In genomic region chr7:100942038-100942774, GRCh38 we compare ENCODE assay signal across 16 cellular contexts. TPM values are rescaled to one million over a fixed set of nuclear protein-coding genes. Genes with fewer than 3 reads are reported as not detected.
DNase-seq lines count a peak whose midpoint lies in the region; ATAC-seq and TF ChIP-seq lines count a peak whose summit lies in the region.
"Had no signal": no experiment of that assay in that cellular context is flagged by ENCODE, and none has a peak within 500 bp of the region (broad histone marks: within the 10 kb centered on the region; RNA-seq: fewer than 3 reads in every experiment).

No MANE protein-coding gene starts in this region.

- H3K9me3 ChIP-seq in A673 (ENCODE audit: low read depth, low read length, poor library complexity, severe bottlenecking) = no peaks in the 10 kb centered on the region
- no peaks in the 10 kb centered on the region for H3K9me3 ChIP-seq in RWPE2 (ENCODE audit: severe bottlenecking)
- H3K9me3 ChIP-seq: SJCRH30 had no signal

- CTCF ChIA-PET in A673 (lab: Charles Lee) (no interaction called here), HEK293T (lab: Yijun Ruan, JAX) (interaction anchor here (0.6 kb wide), 1 partner anchor 328 kb away, joined by 3 read pairs; no protein-coding TSS in a partner anchor)

- H3K4me1 ChIP-seq in A673 (ENCODE audit: insufficient read depth, low read length, poor library complexity, severe bottlenecking) (peaks cover 4% of the 10 kb centered on the region), RWPE2 (ENCODE audit: insufficient read depth, poor library complexity, severe bottlenecking) (peaks cover 7% of the 10 kb centered on the region)
- H3K4me1 ChIP-seq: SJCRH30 had no signal

- H3K4me3 ChIP-seq in A673 (ENCODE audit: low read depth, low read length, poor library complexity, severe bottlenecking) (peak overlapping the region; percentile 6), RWPE2 (ENCODE audit: severe bottlenecking) (no peak overlapping the region)
- H3K4me3 ChIP-seq: SJCRH30 had no signal

- H3K27ac ChIP-seq in A673 (ENCODE audit: low read depth, low read length, poor library complexity, severe bottlenecking) (no peak overlapping the region), RWPE2 (ENCODE audit: poor library complexity, severe bottlenecking) (peak overlapping the region; percentile 55)
- H3K27ac ChIP-seq: SJCRH30 had no signal

- no TSS peak for BruUV-seq in A673 (replicated peaks; lab: Mats Ljungman, UMichigan)

- H3K27me3 ChIP-seq in A673 (replicated peaks; ENCODE audit: insufficient read depth, low read depth, low read length, poor library complexity) (no peaks in the 10 kb centered on the region), RWPE2 (ENCODE audit: insufficient read depth, poor library complexity, severe bottlenecking) (no peaks in the 10 kb centered on the region)

- H3K36me3 ChIP-seq in A673 (ENCODE audit: insufficient read depth, low read length, poor library complexity, severe bottlenecking) (no peaks in the 10 kb centered on the region), RWPE2 (ENCODE audit: low read depth) (no peaks in the 10 kb centered on the region)
- H3K36me3 ChIP-seq: SJCRH30 had no signal

- intact Hi-C loops in A673 (cut with micrococcal nuclease; ENCODE audit: unreplicated experiment) = no loop called here

- TF ChIP-seq CTCF in A673 (conservative IDR thresholded peaks at IDR 0.05; ENCODE audit: low read depth, low read length) (no peak), RWPE2 (IDR thresholded peaks at IDR 0.05; ENCODE audit: poor library complexity, severe bottlenecking) (no peak)

- peak; percentile 80 for ATAC-seq in RWPE2 (ENCODE audit: low read depth)

- DNase-seq in A673 (ENCODE audit: low spot score) (no peak), HEK293T (ENCODE audit: extremely low spot score) (no peak), RWPE2 (ENCODE audit: low spot score) (no peak), glomerular endothelial cell (ENCODE audit: extremely low read depth, low read depth, low spot score) (peak; percentile 50), SKM-1 (lab: John Stamatoyannopoulos, UW; ENCODE audit: unreplicated experiment) (no peak), SW480 (ENCODE audit: low spot score) (no peak), DMS79 treated with DMSO at 0.1 percent for 48 hours (lab: John Stamatoyannopoulos, UW) (no peak)
- no peak for DNase-seq in stimulated activated CD4-positive, alpha-beta T cell treated with anti-CD3 and anti-CD28 coated beads, Interleukin-2, amount 100 ng/mL, for 48 hours
- DNase-seq: activated naive CD8-positive, alpha-beta T cell treated with anti-CD3 and anti-CD28 coated beads for 36 hours; DND-41; NCI-H1048; NCI-H510A; SJCRH30 had no signal

- POLR2A ChIA-PET in A673 (lab: Charles Lee; ENCODE audit: low non-redundant PET) = no interaction called here
- POLR2A ChIA-PET in HEK293T (lab: Yijun Ruan, JAX) = no interaction called here

TF ChIP-seq in HEK293T, 16 proteins besides CTCF, POLR2A, EP300 and RAD21:
- TF ChIP-seq TARDBP (IDR thresholded peaks at IDR 0.05) (no peak), PKNOX1 (IDR thresholded peaks at IDR 0.05) (peak; percentile 62)

RNA-seq across cellular contexts. Expression of gene MUC3A, which starts 7.1 kb away (rescaled TPM):
- 1.7 and 2.0 TPM in 2 replicates for total RNA-seq in A673 (2021)
- not detected in 2 replicates for total RNA-seq in glomerular endothelial cell
- total RNA-seq: activated naive CD8-positive, alpha-beta T cell treated with anti-CD3 and anti-CD28 coated beads for 36 hours; chondrocyte; mononuclear cell; pulmonary artery endothelial cell had no signal

RNA-seq across cellular contexts. Expression of gene MUC12, which starts 27.2 kb away (rescaled TPM):
- total RNA-seq in A673 (2021) (0.67 and 0.94 TPM in 2 replicates), glomerular endothelial cell (not detected in 2 replicates)
- total RNA-seq: chondrocyte, pulmonary artery endothelial cell had no signal

RNA-seq across cellular contexts. Expression of gene ACHE, which starts 46.5 kb away (rescaled TPM):
- total RNA-seq in A673 (2021) = 0.52 and 0.87 TPM in 2 replicates
- 0.97 and 2.0 TPM in 2 replicates for total RNA-seq in glomerular endothelial cell

RNA-seq across cellular contexts. Expression of gene UFSP1, which starts 52.7 kb away (rescaled TPM):
- total RNA-seq in A673 (2021) = 4.7 and 5.0 TPM in 2 replicates
- 0.34 and 1.6 TPM in 2 replicates for total RNA-seq in glomerular endothelial cell
